Comparison of ENCODE assay signal across 1 cellular context in genomic region chr16:4301177-4301576, GRCh38.
TF ChIP-seq lines count a peak whose summit lies in the region.

No MANE protein-coding gene starts in this region.

TF ChIP-seq in endothelial cell of umbilical vein, 7 proteins besides CTCF, POLR2A, EP300 and RAD21:
- no peak for TF ChIP-seq MAX (IDR thresholded peaks at IDR 0.05; ENCODE audit: insufficient read depth, insufficient read length)
- no peak for TF ChIP-seq GATA2 (IDR thresholded peaks at IDR 0.05; ENCODE audit: insufficient read depth, insufficient read length, low read depth, low read length)
- TF ChIP-seq POLR2AphosphoS5 (IDR thresholded peaks at IDR 0.05; ENCODE audit: insufficient read depth, low read depth, low read length): no peak
- no peak for TF ChIP-seq FOS (IDR thresholded peaks at IDR 0.05; ENCODE audit: borderline replicate concordance, insufficient read depth, low read length)
- no peak for TF ChIP-seq MYC (IDR thresholded peaks at IDR 0.05; ENCODE audit: low read depth, low read length)
- TF ChIP-seq JUN (IDR thresholded peaks at IDR 0.05; ENCODE audit: borderline replicate concordance, insufficient read depth, insufficient read length, low read depth): no peak
- TF ChIP-seq EZH2 (IDR thresholded peaks at IDR 0.05; ENCODE audit: borderline replicate concordance, low read depth, low read length, severe bottlenecking): no peak
TF ChIP-seq in endothelial cell of umbilical vein: peak in this region for 0.
